In the genomic region with DNA sequence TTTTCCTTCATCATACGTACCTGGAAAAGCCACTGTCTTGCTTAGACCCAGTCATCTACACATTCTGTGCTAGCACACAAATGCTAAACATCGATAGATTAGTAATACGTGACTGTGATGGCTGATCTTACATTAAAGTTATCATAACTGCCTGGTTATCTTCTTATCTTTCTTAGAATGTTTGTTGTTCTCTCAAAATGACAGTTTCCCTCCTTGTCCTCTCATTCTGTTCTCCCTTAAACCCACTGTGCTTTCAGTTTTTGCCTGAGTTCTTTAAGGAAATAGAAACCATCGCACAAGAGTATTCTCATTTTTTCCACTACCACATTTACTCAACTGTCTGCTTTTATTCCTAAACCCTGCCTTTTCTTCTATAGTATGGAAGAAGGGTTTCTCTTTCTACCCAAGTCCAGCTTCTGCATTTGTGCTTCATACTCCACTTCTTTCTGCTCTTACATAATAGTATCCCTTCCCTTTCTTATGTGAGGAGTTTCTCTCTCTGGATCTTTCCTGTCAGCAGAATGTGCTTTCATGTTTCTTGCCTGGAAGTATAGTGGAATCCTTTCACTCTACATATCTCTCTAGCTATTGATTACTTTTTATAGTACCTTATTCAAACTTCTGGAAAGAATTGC, we compare ENCODE assay signal across 18 cellular contexts. TPM values are rescaled to one million over a fixed set of nuclear protein-coding genes. Genes with fewer than 3 reads are reported as not detected.
A peak's percentile ranks its signal among the peaks of the same experiment; 100 is the strongest.
DNase-seq lines count a peak whose midpoint lies in the region; ATAC-seq, FAIRE-seq and TF ChIP-seq lines count a peak whose summit lies in the region.
"Had no signal": no experiment of that assay in that cellular context is flagged by ENCODE, and none has a peak within 500 bp of the region (broad histone marks: within the 10 kb centered on the region; RNA-seq: fewer than 3 reads in every experiment).

No MANE protein-coding gene starts in this region.

- H3K9me3 ChIP-seq in right lobe of liver (no peaks in the 10 kb centered on the region), HepG2 (ENCODE audit: low read length) (no peaks in the 10 kb centered on the region), upper lobe of right lung (no peaks in the 10 kb centered on the region)
- H3K9me3 ChIP-seq: neutrophil had no signal

- H3K27ac ChIP-seq in right lobe of liver = no peak overlapping the region
- H3K27ac ChIP-seq in HepG2 (ENCODE audit: extremely low read length, insufficient read depth, low read length) = no peak overlapping the region
- no peak overlapping the region for H3K27ac ChIP-seq in upper lobe of right lung
- H3K27ac ChIP-seq: neutrophil had no signal

- peak overlapping the region; percentile 78 for H3K27ac Mint-ChIP-seq in T-helper 2 cell treated with Interferon-gamma antibody and Interleukin-4, amounts not matched to agents 5 μg/mL and 100 μg/mL, for 36 hours
- H3K27ac Mint-ChIP-seq: HFFc6 had no signal

- H3K4me2 ChIP-seq in HepG2 (ENCODE audit: low read depth, low read length) = no peak overlapping the region

- 70% methylated on average over 4 of the region's 4 CpGs for WGBS in right lobe of liver (ENCODE audit: insufficient coverage, low coverage, low lambda C conversion rate, missing lambda C conversion rate)
- WGBS in HepG2 (ENCODE audit: low lambda C conversion rate) = 95% methylated on average over 4 of the region's 4 CpGs

- TF ChIP-seq EP300 in HepG2 (IDR thresholded peaks at IDR 0.05; ENCODE audit: low read depth in 2 of 2, low read length in 2 of 2) (no peak), HepG2 (CRISPR knock-in tag; IDR thresholded peaks at IDR 0.05; ENCODE audit: borderline replicate concordance) (no peak)

- H3K4me3 Mint-ChIP-seq in T-helper 2 cell treated with Interferon-gamma antibody and Interleukin-4, amounts not matched to agents 5 μg/mL and 100 μg/mL, for 36 hours = peak overlapping the region; percentile 59
- H3K4me3 Mint-ChIP-seq: HFFc6, mesothelial cell of epicardium had no signal

- no peaks in the 10 kb centered on the region for H4K20me1 ChIP-seq in HepG2 (ENCODE audit: insufficient read depth, low read length)

- POLR2A ChIA-PET in HepG2 (lab: Yijun Ruan, JAX) = no interaction called here

- no peaks in the 10 kb centered on the region for H3K27me3 ChIP-seq in right lobe of liver
- no peaks in the 10 kb centered on the region for H3K27me3 ChIP-seq in HepG2 (ENCODE audit: control insufficient read depth in 1 of 2, insufficient read depth in 2 of 2, low read length in 2 of 2)
- no peaks in the 10 kb centered on the region for H3K27me3 ChIP-seq in upper lobe of right lung
- H3K27me3 ChIP-seq: neutrophil had no signal

- intact Hi-C loops in right lobe of liver (cut with DNase I) (loop anchor here in 1 of 2 donors (10.0 kb wide), 1 partner anchor 63 kb away; no protein-coding TSS in a partner anchor), HepG2 (cut with micrococcal nuclease; ENCODE audit: unreplicated experiment) (no loop called here), upper lobe of right lung (cut with DNase I) (no loop called here)

- DNase-seq in right lobe of liver = no peak
- no peak for DNase-seq in HepG2 (ENCODE audit: low spot score)
- peak; percentile 31 for DNase-seq in T-helper 2 cell treated with Interferon-gamma antibody and Interleukin-4, amounts not matched to agents 5 μg/mL and 100 μg/mL, for 36 hours (ENCODE audit: low spot score)
- DNase-seq in choroid plexus epithelial cell (ENCODE audit: low read depth) = peak; percentile 9
- DNase-seq in upper lobe of right lung = no peak
- no peak for DNase-seq in NCI-H187 (lab: John Stamatoyannopoulos, UW)
- DNase-seq: activated CD4-positive, alpha-beta T cell treated with anti-CD3 and anti-CD28 coated beads for 1 hour; HFFc6; hippocampal formation; NCI-H1436 treated with DMSO at 0.1 percent for 48 hours; NCI-H345; NK-92 treated with Interleukin-12 subunit alpha and Interleukin-12 subunit beta, amount 100 ng/mL, for 24 hours; retina had no signal

- no peak overlapping the region for H3K4me3 ChIP-seq in right lobe of liver
- H3K4me3 ChIP-seq in HepG2 (replicated peaks in 1 of 3; ENCODE audit: insufficient read depth in 1 of 3, low read depth in 2 of 3, low read length in 3 of 3) = no peak overlapping the region
- no peak overlapping the region for H3K4me3 ChIP-seq in choroid plexus epithelial cell (ENCODE audit: low read depth, low read length)
- no peak overlapping the region for H3K4me3 ChIP-seq in upper lobe of right lung

- in situ Hi-C loops in HepG2 (cut with HindIII; ENCODE audit: extremely low pct_ligation_motif_present, low pct_unique_long_range_greater_than_20kb) = no loop called here

- TF ChIP-seq CTCF in right lobe of liver (IDR thresholded peaks at IDR 0.05) (no peak), HepG2 (CRISPR knock-in tag; IDR thresholded peaks at IDR 0.05) (no peak), choroid plexus epithelial cell (conservative IDR thresholded peaks at IDR 0.05; ENCODE audit: low read depth, low read length) (no peak), upper lobe of right lung (IDR thresholded peaks at IDR 0.05) (no peak)

- H3K4me1 Mint-ChIP-seq in T-helper 2 cell treated with Interferon-gamma antibody and Interleukin-4, amounts not matched to agents 5 μg/mL and 100 μg/mL, for 36 hours (ENCODE audit: low read depth) = peaks cover 49% of the 10 kb centered on the region

- H3K79me2 ChIP-seq in HepG2 (ENCODE audit: insufficient read depth, low read length) = no peaks in the 10 kb centered on the region

- TF ChIP-seq POLR2A in right lobe of liver (IDR thresholded peaks at IDR 0.05) = no peak
- no peak for TF ChIP-seq POLR2A in HepG2 (IDR thresholded peaks at IDR 0.05; ENCODE audit: insufficient read depth in 1 of 2, low read depth in 2 of 2, low read length in 2 of 2)

- H2AFZ ChIP-seq in HepG2 (ENCODE audit: low read length) = no peak overlapping the region

- H3K27me3 Mint-ChIP-seq in T-helper 2 cell treated with Interferon-gamma antibody and Interleukin-4, amounts not matched to agents 5 μg/mL and 100 μg/mL, for 36 hours (ENCODE audit: low read depth) = no peaks in the 10 kb centered on the region

- H3K9ac ChIP-seq in HepG2 (ENCODE audit: insufficient read depth, low read depth, low read length) = no peak overlapping the region

- ATAC-seq in right lobe of liver (peak in 3 of 4 donors; percentile 24 to 53 (median 29)), HepG2 (no peak), upper lobe of right lung (peak; percentile 59), GM21737 (IDR thresholded peaks at IDR 0.05; ENCODE audit: unreplicated experiment) (no peak)

- H3K36me3 ChIP-seq in right lobe of liver = no peaks in the 10 kb centered on the region
- H3K36me3 ChIP-seq in HepG2 (replicated peaks in 1 of 2; ENCODE audit: control insufficient read depth in 1 of 2, insufficient read depth in 2 of 2, low read length in 2 of 2) = no peaks in the 10 kb centered on the region
- no peaks in the 10 kb centered on the region for H3K36me3 ChIP-seq in upper lobe of right lung
- H3K36me3 ChIP-seq: neutrophil had no signal

- CTCF ChIA-PET in HepG2 (lab: Yijun Ruan, JAX; ENCODE audit: low intra/inter-chr PET ratio, low total read pairs) = no interaction called here

- H3K36me3 Mint-ChIP-seq in T-helper 2 cell treated with Interferon-gamma antibody and Interleukin-4, amounts not matched to agents 5 μg/mL and 100 μg/mL, for 36 hours (ENCODE audit: low read depth) = peaks cover 17% of the 10 kb centered on the region
- H3K36me3 Mint-ChIP-seq: mesothelial cell of epicardium had no signal

- H3K4me1 ChIP-seq in right lobe of liver = peaks cover 0 to 10% (median 0%) of the 10 kb centered on the region in 4 donors
- H3K4me1 ChIP-seq in HepG2 (ENCODE audit: insufficient read depth, low read length) = no peaks in the 10 kb centered on the region
- H3K4me1 ChIP-seq in upper lobe of right lung = no peaks in the 10 kb centered on the region

- no peaks in the 10 kb centered on the region for H3K9me3 Mint-ChIP-seq in T-helper 2 cell treated with Interferon-gamma antibody and Interleukin-4, amounts not matched to agents 5 μg/mL and 100 μg/mL, for 36 hours
- H3K9me3 Mint-ChIP-seq: HFFc6, mesothelial cell of epicardium had no signal

- no peak for TF ChIP-seq RAD21 in HepG2 (CRISPR knock-in tag; IDR thresholded peaks at IDR 0.05)

- BruUV-seq in HepG2 (replicated peaks; lab: Mats Ljungman, UMichigan) = no TSS peak

- FAIRE-seq in HepG2 (lab: Jason Lieb, UNC) = no peak

RNA-seq across cellular contexts. Expression of gene STX19, which starts 17.1 kb away (rescaled TPM):
- not detected for total RNA-seq in right lobe of liver
- total RNA-seq in HepG2 (2016; rRNA removed; fragmentation: Illumina TruSeq; extraction: Trizol) = not detected in 2 replicates
- not detected in 2 replicates for total RNA-seq in HepG2 (2016; cell fraction: cytosol; rRNA removed; fragmentation: Illumina TruSeq; extraction: Trizol; ENCODE audit: low read depth)
- total RNA-seq in HepG2 (2016; cell fraction: insoluble cytoplasmic fraction; rRNA removed; fragmentation: Illumina TruSeq; extraction: Trizol) = not detected in 2 replicates
- total RNA-seq in HepG2 (2016; cell fraction: membrane; rRNA removed; fragmentation: Illumina TruSeq; extraction: Trizol) = not detected in 2 replicates
- total RNA-seq in HepG2 (2016; cell fraction: nucleus; rRNA removed; fragmentation: Illumina TruSeq; extraction: Trizol) = not detected in 2 replicates
- polyA plus RNA-seq in HepG2 (2011; rRNA removed) = not detected in 2 replicates
- not detected in 2 replicates for polyA plus RNA-seq in HepG2 (2011; cell fraction: cytosol; rRNA removed)
- polyA plus RNA-seq in HepG2 (2011; cell fraction: nucleus; rRNA removed) = not detected in 2 replicates
- 0.12 TPM in 1 of 2 replicates, not detected in the other for polyA plus RNA-seq in HepG2 (2012)
- polyA plus RNA-seq in HepG2 (2016; cell fraction: cytosol; fragmentation: Illumina TruSeq; extraction: Trizol; ENCODE audit: low read depth) = not detected in 2 replicates
- polyA plus RNA-seq in HepG2 (2016; cell fraction: insoluble cytoplasmic fraction; fragmentation: Illumina TruSeq; extraction: Trizol; ENCODE audit: low read depth) = not detected in 2 replicates
- not detected in 2 replicates for polyA plus RNA-seq in HepG2 (2016; cell fraction: membrane; fragmentation: Illumina TruSeq; extraction: Trizol; ENCODE audit: low read depth)
- polyA plus RNA-seq in HepG2 (2016; cell fraction: nucleus; fragmentation: Illumina TruSeq; extraction: Trizol; ENCODE audit: insufficient read depth, low read depth) = not detected in 2 replicates
- not detected in 2 replicates for polyA minus RNA-seq in HepG2 (2011; rRNA and poly(A)+ RNA removed; ENCODE audit: low replicate concordance)
- not detected in 2 replicates for polyA minus RNA-seq in HepG2 (2011; cell fraction: cytosol; rRNA and poly(A)+ RNA removed)
- polyA minus RNA-seq in HepG2 (2011; cell fraction: nucleus; rRNA and poly(A)+ RNA removed) = not detected in 2 replicates
- total RNA-seq in upper lobe of right lung = 2.8 TPM
- total RNA-seq: HFFc6, HT1080, kidney epithelial cell had no signal

RNA-seq across cellular contexts. Expression of gene ARL13B, which starts 31.4 kb away (rescaled TPM):
- total RNA-seq in right lobe of liver = 1 to 10 TPM; 3.9 to 5.6 (median 4.5) TPM
- 9.6 and 12.7 TPM in 2 replicates for total RNA-seq in HepG2 (2016; rRNA removed; fragmentation: Illumina TruSeq; extraction: Trizol)
- total RNA-seq in HepG2 (2016; cell fraction: cytosol; rRNA removed; fragmentation: Illumina TruSeq; extraction: Trizol; ENCODE audit: low read depth) = 16.9 and 22.2 TPM in 2 replicates
- total RNA-seq in HepG2 (2016; cell fraction: insoluble cytoplasmic fraction; rRNA removed; fragmentation: Illumina TruSeq; extraction: Trizol) = 10.0 and 11.7 TPM in 2 replicates
- 4.1 and 5.4 TPM in 2 replicates for total RNA-seq in HepG2 (2016; cell fraction: membrane; rRNA removed; fragmentation: Illumina TruSeq; extraction: Trizol)
- total RNA-seq in HepG2 (2016; cell fraction: nucleus; rRNA removed; fragmentation: Illumina TruSeq; extraction: Trizol) = 7.1 and 8.3 TPM in 2 replicates
- polyA plus RNA-seq in HepG2 (2011; rRNA removed) = 1.6 and 2.2 TPM in 2 replicates
- polyA plus RNA-seq in HepG2 (2011; cell fraction: cytosol; rRNA removed) = 1.5 and 2.6 TPM in 2 replicates
- polyA plus RNA-seq in HepG2 (2011; cell fraction: nucleus; rRNA removed) = 1.1 and 1.5 TPM in 2 replicates
- 3.0 and 3.2 TPM in 2 replicates for polyA plus RNA-seq in HepG2 (2012)
- polyA plus RNA-seq in HepG2 (2016; cell fraction: cytosol; fragmentation: Illumina TruSeq; extraction: Trizol; ENCODE audit: low read depth) = 0.16 and 0.32 TPM in 2 replicates
- polyA plus RNA-seq in HepG2 (2016; cell fraction: insoluble cytoplasmic fraction; fragmentation: Illumina TruSeq; extraction: Trizol; ENCODE audit: low read depth) = 11.0 and 11.4 TPM in 2 replicates
- polyA plus RNA-seq in HepG2 (2016; cell fraction: membrane; fragmentation: Illumina TruSeq; extraction: Trizol; ENCODE audit: low read depth) = 0.80 and 1.2 TPM in 2 replicates
- polyA plus RNA-seq in HepG2 (2016; cell fraction: nucleus; fragmentation: Illumina TruSeq; extraction: Trizol; ENCODE audit: insufficient read depth, low read depth) = 6.5 and 8.1 TPM in 2 replicates
- polyA minus RNA-seq in HepG2 (2011; rRNA and poly(A)+ RNA removed; ENCODE audit: low replicate concordance) = 3.2 and 4.0 TPM in 2 replicates
- polyA minus RNA-seq in HepG2 (2011; cell fraction: cytosol; rRNA and poly(A)+ RNA removed) = 3.1 and 4.7 TPM in 2 replicates
- 2.4 and 3.7 TPM in 2 replicates for polyA minus RNA-seq in HepG2 (2011; cell fraction: nucleus; rRNA and poly(A)+ RNA removed)
- 20.3 TPM for total RNA-seq in upper lobe of right lung

RNA-seq across cellular contexts. Expression of gene PROS1, which starts 37.6 kb away (rescaled TPM):
- total RNA-seq in right lobe of liver = 100 to 1,000 TPM; 157 to 215 (median 183) TPM
- 45.6 and 76.8 TPM in 2 replicates for total RNA-seq in HepG2 (2016; rRNA removed; fragmentation: Illumina TruSeq; extraction: Trizol)
- 6.6 and 7.7 TPM in 2 replicates for total RNA-seq in HepG2 (2016; cell fraction: cytosol; rRNA removed; fragmentation: Illumina TruSeq; extraction: Trizol; ENCODE audit: low read depth)
- 45.9 and 77.9 TPM in 2 replicates for total RNA-seq in HepG2 (2016; cell fraction: insoluble cytoplasmic fraction; rRNA removed; fragmentation: Illumina TruSeq; extraction: Trizol)
- 16.5 and 18.4 TPM in 2 replicates for total RNA-seq in HepG2 (2016; cell fraction: membrane; rRNA removed; fragmentation: Illumina TruSeq; extraction: Trizol)
- 67.0 and 76.8 TPM in 2 replicates for total RNA-seq in HepG2 (2016; cell fraction: nucleus; rRNA removed; fragmentation: Illumina TruSeq; extraction: Trizol)
- polyA plus RNA-seq in HepG2 (2011; rRNA removed) = 57.3 and 63.8 TPM in 2 replicates
- 27.3 and 46.9 TPM in 2 replicates for polyA plus RNA-seq in HepG2 (2011; cell fraction: cytosol; rRNA removed)
- 15.9 and 19.0 TPM in 2 replicates for polyA plus RNA-seq in HepG2 (2011; cell fraction: nucleus; rRNA removed)
- 49.8 and 56.8 TPM in 2 replicates for polyA plus RNA-seq in HepG2 (2012)
- 3.4 and 4.6 TPM in 2 replicates for polyA plus RNA-seq in HepG2 (2016; cell fraction: cytosol; fragmentation: Illumina TruSeq; extraction: Trizol; ENCODE audit: low read depth)
- polyA plus RNA-seq in HepG2 (2016; cell fraction: insoluble cytoplasmic fraction; fragmentation: Illumina TruSeq; extraction: Trizol; ENCODE audit: low read depth) = 34.0 and 37.7 TPM in 2 replicates
- polyA plus RNA-seq in HepG2 (2016; cell fraction: membrane; fragmentation: Illumina TruSeq; extraction: Trizol; ENCODE audit: low read depth) = 8.8 and 10.1 TPM in 2 replicates
- polyA plus RNA-seq in HepG2 (2016; cell fraction: nucleus; fragmentation: Illumina TruSeq; extraction: Trizol; ENCODE audit: insufficient read depth, low read depth) = 73.1 and 76.0 TPM in 2 replicates
- polyA minus RNA-seq in HepG2 (2011; rRNA and poly(A)+ RNA removed; ENCODE audit: low replicate concordance) = 1.6 and 26.2 TPM in 2 replicates
- 52.4 and 70.5 TPM in 2 replicates for polyA minus RNA-seq in HepG2 (2011; cell fraction: cytosol; rRNA and poly(A)+ RNA removed)
- polyA minus RNA-seq in HepG2 (2011; cell fraction: nucleus; rRNA and poly(A)+ RNA removed) = 31.2 and 49.1 TPM in 2 replicates
- 70.5 TPM for total RNA-seq in upper lobe of right lung

RNA-seq across cellular contexts. Expression of gene DHFR2, which starts 51.4 kb away (rescaled TPM):
- total RNA-seq in right lobe of liver = 1 to 10 TPM; 3.3 to 5.7 (median 4.1) TPM
- 3.1 and 4.6 TPM in 2 replicates for total RNA-seq in HepG2 (2016; rRNA removed; fragmentation: Illumina TruSeq; extraction: Trizol)
- total RNA-seq in HepG2 (2016; cell fraction: cytosol; rRNA removed; fragmentation: Illumina TruSeq; extraction: Trizol; ENCODE audit: low read depth) = 0.35 and 0.40 TPM in 2 replicates
- total RNA-seq in HepG2 (2016; cell fraction: insoluble cytoplasmic fraction; rRNA removed; fragmentation: Illumina TruSeq; extraction: Trizol) = 3.1 and 4.0 TPM in 2 replicates
- total RNA-seq in HepG2 (2016; cell fraction: membrane; rRNA removed; fragmentation: Illumina TruSeq; extraction: Trizol) = 1.1 and 1.5 TPM in 2 replicates
- 3.9 and 4.0 TPM in 2 replicates for total RNA-seq in HepG2 (2016; cell fraction: nucleus; rRNA removed; fragmentation: Illumina TruSeq; extraction: Trizol)
- 1.4 and 1.8 TPM in 2 replicates for polyA plus RNA-seq in HepG2 (2011; rRNA removed)
- 0.78 and 1.1 TPM in 2 replicates for polyA plus RNA-seq in HepG2 (2011; cell fraction: cytosol; rRNA removed)
- 0.68 and 0.95 TPM in 2 replicates for polyA plus RNA-seq in HepG2 (2011; cell fraction: nucleus; rRNA removed)
- polyA plus RNA-seq in HepG2 (2012) = 2.8 and 2.9 TPM in 2 replicates
- 0.07 and 0.23 TPM in 2 replicates for polyA plus RNA-seq in HepG2 (2016; cell fraction: cytosol; fragmentation: Illumina TruSeq; extraction: Trizol; ENCODE audit: low read depth)
- polyA plus RNA-seq in HepG2 (2016; cell fraction: insoluble cytoplasmic fraction; fragmentation: Illumina TruSeq; extraction: Trizol; ENCODE audit: low read depth) = 2.3 and 3.2 TPM in 2 replicates
- polyA plus RNA-seq in HepG2 (2016; cell fraction: membrane; fragmentation: Illumina TruSeq; extraction: Trizol; ENCODE audit: low read depth) = 0.55 and 0.68 TPM in 2 replicates
- 4.0 TPM in 2 replicates for polyA plus RNA-seq in HepG2 (2016; cell fraction: nucleus; fragmentation: Illumina TruSeq; extraction: Trizol; ENCODE audit: insufficient read depth, low read depth)
- polyA minus RNA-seq in HepG2 (2011; rRNA and poly(A)+ RNA removed; ENCODE audit: low replicate concordance) = 1.3 and 1.7 TPM in 2 replicates
- polyA minus RNA-seq in HepG2 (2011; cell fraction: cytosol; rRNA and poly(A)+ RNA removed) = 1.5 and 1.8 TPM in 2 replicates
- polyA minus RNA-seq in HepG2 (2011; cell fraction: nucleus; rRNA and poly(A)+ RNA removed) = 5.0 and 6.6 TPM in 2 replicates
- total RNA-seq in upper lobe of right lung = 8.1 TPM

RNA-seq across cellular contexts. Expression of gene NSUN3, which starts 51.5 kb away (rescaled TPM):
- total RNA-seq in right lobe of liver = 1 to 10 TPM; 4.9 to 6.2 (median 5.6) TPM
- 10.6 and 12.4 TPM in 2 replicates for total RNA-seq in HepG2 (2016; rRNA removed; fragmentation: Illumina TruSeq; extraction: Trizol)
- total RNA-seq in HepG2 (2016; cell fraction: cytosol; rRNA removed; fragmentation: Illumina TruSeq; extraction: Trizol; ENCODE audit: low read depth) = 1.8 and 2.6 TPM in 2 replicates
- total RNA-seq in HepG2 (2016; cell fraction: insoluble cytoplasmic fraction; rRNA removed; fragmentation: Illumina TruSeq; extraction: Trizol) = 9.4 and 12.2 TPM in 2 replicates
- total RNA-seq in HepG2 (2016; cell fraction: membrane; rRNA removed; fragmentation: Illumina TruSeq; extraction: Trizol) = 3.2 and 3.7 TPM in 2 replicates
- total RNA-seq in HepG2 (2016; cell fraction: nucleus; rRNA removed; fragmentation: Illumina TruSeq; extraction: Trizol) = 17.1 and 23.0 TPM in 2 replicates
- 3.2 and 3.6 TPM in 2 replicates for polyA plus RNA-seq in HepG2 (2011; rRNA removed)
- 1.7 and 2.3 TPM in 2 replicates for polyA plus RNA-seq in HepG2 (2011; cell fraction: cytosol; rRNA removed)
- polyA plus RNA-seq in HepG2 (2011; cell fraction: nucleus; rRNA removed) = 2.4 and 2.5 TPM in 2 replicates
- polyA plus RNA-seq in HepG2 (2012) = 4.1 and 4.2 TPM in 2 replicates
- polyA plus RNA-seq in HepG2 (2016; cell fraction: cytosol; fragmentation: Illumina TruSeq; extraction: Trizol; ENCODE audit: low read depth) = 0.26 and 0.83 TPM in 2 replicates
- 8.8 and 9.8 TPM in 2 replicates for polyA plus RNA-seq in HepG2 (2016; cell fraction: insoluble cytoplasmic fraction; fragmentation: Illumina TruSeq; extraction: Trizol; ENCODE audit: low read depth)
- polyA plus RNA-seq in HepG2 (2016; cell fraction: membrane; fragmentation: Illumina TruSeq; extraction: Trizol; ENCODE audit: low read depth) = 0.47 and 1.3 TPM in 2 replicates
- polyA plus RNA-seq in HepG2 (2016; cell fraction: nucleus; fragmentation: Illumina TruSeq; extraction: Trizol; ENCODE audit: insufficient read depth, low read depth) = 5.3 and 6.2 TPM in 2 replicates
- 8.0 and 14.5 TPM in 2 replicates for polyA minus RNA-seq in HepG2 (2011; rRNA and poly(A)+ RNA removed; ENCODE audit: low replicate concordance)
- polyA minus RNA-seq in HepG2 (2011; cell fraction: cytosol; rRNA and poly(A)+ RNA removed) = 3.4 and 4.0 TPM in 2 replicates
- polyA minus RNA-seq in HepG2 (2011; cell fraction: nucleus; rRNA and poly(A)+ RNA removed) = 31.7 and 41.6 TPM in 2 replicates
- 18.0 TPM for total RNA-seq in upper lobe of right lung

Comparison
In these comparisons a context has a peak if more than half of its experiments do, and no peak if none do; other contexts are left out.
1. ATAC-seq: peak in right lobe of liver (3 of 4) and upper lobe of right lung (single experiment); none in HepG2 (single experiment) and GM21737 (single experiment).
2. DNase-seq: peak in T-helper 2 cell treated with Interferon-gamma antibody and Interleukin-4, amounts not matched to agents 5 μg/mL and 100 μg/mL, for 36 hours (single experiment) and choroid plexus epithelial cell (single experiment); none in right lobe of liver (0 of 3), HepG2 (single experiment), upper lobe of right lung (single experiment) and NCI-H187 (0 of 2).